In the genomic region with DNA sequence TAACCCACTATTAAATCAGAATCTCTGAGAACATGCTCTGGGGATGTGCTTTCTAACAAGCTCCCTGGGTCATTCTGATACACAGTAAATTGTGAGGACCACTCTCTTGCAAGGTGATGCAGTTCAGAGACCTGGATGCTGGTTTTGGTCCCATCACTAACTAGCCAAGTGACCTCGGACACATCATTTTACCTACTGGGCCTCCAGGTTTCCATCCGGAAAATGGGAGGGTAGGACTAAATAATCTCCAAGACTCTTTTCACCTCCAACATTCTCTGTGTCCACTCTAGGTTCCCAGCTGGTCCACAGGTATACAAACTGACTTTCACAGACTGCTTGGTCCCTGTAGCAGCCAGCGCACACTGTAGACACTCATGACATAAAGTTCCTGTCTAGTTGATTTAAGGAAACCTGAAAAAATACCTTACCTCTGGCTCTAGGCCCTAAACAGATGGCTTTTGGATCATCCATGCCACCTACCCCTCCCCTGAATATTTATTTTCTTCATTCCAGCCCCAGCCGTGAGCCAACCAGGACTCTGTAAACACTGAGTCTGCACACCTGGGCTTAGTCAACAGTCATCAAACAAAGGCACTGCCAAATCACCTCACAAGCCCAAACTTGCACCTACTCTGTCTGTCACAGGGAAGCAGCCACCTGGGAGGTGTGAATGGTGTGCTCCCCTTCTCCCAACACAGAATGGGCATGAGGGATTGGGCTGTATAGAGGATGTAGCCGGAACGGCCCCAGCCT, we compare ENCODE assay signal across 12 cellular contexts. TPM values are rescaled to one million over a fixed set of nuclear protein-coding genes. Genes with fewer than 3 reads are reported as not detected.
DNase-seq lines count a peak whose midpoint lies in the region; ATAC-seq, FAIRE-seq and TF ChIP-seq lines count a peak whose summit lies in the region.
"Had no signal": no experiment of that assay in that cellular context is flagged by ENCODE, and none has a peak within 500 bp of the region (broad histone marks: within the 10 kb centered on the region; RNA-seq: fewer than 3 reads in every experiment).

No MANE protein-coding gene starts in this region.

- no peak overlapping the region for H3K4ac ChIP-seq in neuronal stem cell (ENCODE audit: low read length)

- DNase-seq in DMS53 (lab: John Stamatoyannopoulos, UW): peak; percentile 94
- DNase-seq in NCI-H2171 (lab: John Stamatoyannopoulos, UW): peak; percentile 97
- DNase-seq in breast epithelium (ENCODE audit: low spot score in 2 of 2): peak in 1 of 2 donors; percentile 55
- DNase-seq in neuronal stem cell (ENCODE audit: low spot score): no peak
- DNase-seq in HK-2 (ENCODE audit: unreplicated experiment): no peak
- DNase-seq in effector memory CD4-positive, alpha-beta T cell: no peak
- no peak for DNase-seq in D721Med (ENCODE audit: insufficient read length, low spot score)
- DNase-seq: CD8-positive, alpha-beta T cell; cerebellar nuclear complex; hippocampal formation had no signal

- H4K91ac ChIP-seq in neuronal stem cell (ENCODE audit: low read depth, low read length, poor library complexity): no peak overlapping the region

- H3K36me3 ChIP-seq in breast epithelium (no peaks in the 10 kb centered on the region), neuronal stem cell (replicated peaks in 1 of 2; ENCODE audit: control insufficient read depth in 2 of 2, insufficient read depth in 2 of 2, low read length in 2 of 2) (peaks cover 2 to 6% of the 10 kb centered on the region in 2 donors)
- no peaks in the 10 kb centered on the region for H3K36me3 ChIP-seq in effector memory CD4-positive, alpha-beta T cell (ENCODE audit: control insufficient read depth, insufficient read depth, low read length)

- H3K4me3 ChIP-seq in breast epithelium (no peak overlapping the region), neuronal stem cell (ENCODE audit: low read length in 2 of 2) (no peak overlapping the region)
- no peak overlapping the region for H3K4me3 ChIP-seq in effector memory CD4-positive, alpha-beta T cell (ENCODE audit: insufficient read depth, low read depth, low read length, poor library complexity, severe bottlenecking)
- H3K4me3 ChIP-seq: SJSA1 had no signal

- no peak overlapping the region for H3K9ac ChIP-seq in neuronal stem cell (ENCODE audit: low read depth, low read length, poor library complexity)

- peak overlapping the region; percentile 44 for H3K18ac ChIP-seq in neuronal stem cell (ENCODE audit: low read length)

- no peak overlapping the region for H2AK5ac ChIP-seq in neuronal stem cell (ENCODE audit: low read depth, low read length)

- H2BK5ac ChIP-seq in neuronal stem cell (ENCODE audit: low read length): no peak overlapping the region

- no peak for TF ChIP-seq POLR2A in breast epithelium (IDR thresholded peaks at IDR 0.05)

- no peak overlapping the region for H2BK12ac ChIP-seq in neuronal stem cell (ENCODE audit: low read length)

- peaks cover 2% of the 10 kb centered on the region for H3K79me1 ChIP-seq in neuronal stem cell (ENCODE audit: low read depth, low read length)

- no CpG with 5 or more reads among the region's 6 CpGs for WGBS in neuronal stem cell (ENCODE audit: extremely low coverage in 2 of 2, insufficient read length in 2 of 2, insufficient replicate concordance in 1 of 2), 2 donors

- TF ChIP-seq CTCF in breast epithelium (IDR thresholded peaks at IDR 0.05): no peak
- no peak for TF ChIP-seq CTCF in D721Med (IDR thresholded peaks at IDR 0.05; ENCODE audit: insufficient read depth, missing control alignments)

- no peak overlapping the region for H4K8ac ChIP-seq in neuronal stem cell (ENCODE audit: low read depth, low read length)

- no peaks in the 10 kb centered on the region for H3K9me3 ChIP-seq in breast epithelium
- H3K9me3 ChIP-seq in neuronal stem cell (replicated peaks in 1 of 2; ENCODE audit: control insufficient read depth in 2 of 2, insufficient read depth in 1 of 2, low read depth in 1 of 2, low read length in 2 of 2): no peaks in the 10 kb centered on the region
- H3K9me3 ChIP-seq in effector memory CD4-positive, alpha-beta T cell (ENCODE audit: control insufficient read depth, low read length): no peaks in the 10 kb centered on the region
- H3K9me3 ChIP-seq: SJSA1 had no signal

- no peak overlapping the region for H3K14ac ChIP-seq in neuronal stem cell (ENCODE audit: low read length)

- FAIRE-seq in D721Med (lab: Jason Lieb, UNC): no peak

- no peak overlapping the region for H3K4me2 ChIP-seq in neuronal stem cell (ENCODE audit: insufficient read depth, low read length, poor library complexity, severe bottlenecking)

- peaks cover 17 to 47% of the 10 kb centered on the region in 2 donors for H3K4me1 ChIP-seq in breast epithelium
- H3K4me1 ChIP-seq in neuronal stem cell (ENCODE audit: control insufficient read depth in 2 of 2, insufficient read depth in 1 of 2, low read depth in 1 of 2, low read length in 2 of 2): peaks cover 43 to 62% of the 10 kb centered on the region in 2 donors
- peaks cover 4% of the 10 kb centered on the region for H3K4me1 ChIP-seq in effector memory CD4-positive, alpha-beta T cell (ENCODE audit: control insufficient read depth, insufficient read depth, low read length, poor library complexity, severe bottlenecking)

- ATAC-seq in HG02840 (IDR thresholded peaks at IDR 0.05; ENCODE audit: low FRiP score, unreplicated experiment): no peak
- ATAC-seq: CD8-positive, alpha-beta T cell had no signal

- H3K27ac ChIP-seq in breast epithelium (peak overlapping the region; percentile 89 to 94), neuronal stem cell (replicated peaks; ENCODE audit: low read length) (no peak overlapping the region)
- H3K27ac ChIP-seq in effector memory CD4-positive, alpha-beta T cell (ENCODE audit: insufficient read depth, low read length, poor library complexity, severe bottlenecking): no peak overlapping the region
- H3K27ac ChIP-seq: SJSA1 had no signal

- intact Hi-C loops in breast epithelium (cut with DNase I; ENCODE audit: low total_unique reads): no loop called here

- H2BK15ac ChIP-seq in neuronal stem cell (ENCODE audit: low read length): no peak overlapping the region

- H2BK120ac ChIP-seq in neuronal stem cell (ENCODE audit: low read depth, low read length): no peak overlapping the region

- no peak overlapping the region for H2AFZ ChIP-seq in neuronal stem cell (ENCODE audit: low read length)

- H3K23ac ChIP-seq in neuronal stem cell (ENCODE audit: low read depth, low read length, poor library complexity): no peak overlapping the region

- H3K27me3 ChIP-seq in breast epithelium (no peaks in the 10 kb centered on the region), neuronal stem cell (ENCODE audit: control insufficient read depth in 3 of 3, insufficient read depth in 3 of 3, low read depth in 1 of 3, low read length in 3 of 3) (no peaks in the 10 kb centered on the region)
- no peaks in the 10 kb centered on the region for H3K27me3 ChIP-seq in effector memory CD4-positive, alpha-beta T cell (replicated peaks; ENCODE audit: control insufficient read depth, insufficient read depth, low read length, poor library complexity, severe bottlenecking)
- H3K27me3 ChIP-seq: SJSA1 had no signal

RNA-seq across cellular contexts. Expression of a gene that starts 51.3 kb away (rescaled TPM):
- 10 to 100 TPM in 1 of 3 donors, 1 to 10 TPM in 2; 7.5 to 10.7 (median 8.2) TPM for total RNA-seq in breast epithelium
- polyA plus RNA-seq in neuronal stem cell (2013, experiment 1 of 2): 21.6 TPM
- polyA plus RNA-seq in neuronal stem cell (2013, experiment 2 of 2): 19.9 TPM

RNA-seq across cellular contexts. Expression of a gene that starts 54.0 kb away (rescaled TPM):
- 10 to 100 TPM; 13.0 to 18.0 (median 14.5) TPM for total RNA-seq in breast epithelium
- polyA plus RNA-seq in neuronal stem cell (2013, experiment 1 of 2): 23.4 TPM
- 22.7 TPM for polyA plus RNA-seq in neuronal stem cell (2013, experiment 2 of 2)

Comparison
In these comparisons a context has a peak if more than half of its experiments do, and no peak if none do; other contexts are left out.
1. DNase-seq: peak in DMS53 (single experiment) and NCI-H2171 (single experiment); none in neuronal stem cell (single experiment), HK-2 (single experiment), effector memory CD4-positive, alpha-beta T cell (0 of 3) and D721Med (single experiment).
2. H3K27ac ChIP-seq: peak in breast epithelium (2 of 2); none in neuronal stem cell (single experiment) and effector memory CD4-positive, alpha-beta T cell (single experiment).